Comparison of ENCODE assay signal across 8 cellular contexts in genomic region chr2:19868224-19868623, GRCh38. TPM values are rescaled to one million over a fixed set of nuclear protein-coding genes. Genes with fewer than 3 reads are reported as not detected.
A peak's percentile ranks its signal among the peaks of the same experiment; 100 is the strongest.
DNase-seq lines count a peak whose midpoint lies in the region; ATAC-seq and TF ChIP-seq lines count a peak whose summit lies in the region.

No MANE protein-coding gene starts in this region.

- H3K9me3 Mint-ChIP-seq in activated CD4-positive, alpha-beta T cell treated with anti-CD3 and anti-CD28 coated beads, Interleukin-2, amount 10 ng/mL, durations not matched to agents 24 days and 14 days = no peaks in the 10 kb centered on the region
- no peaks in the 10 kb centered on the region for H3K9me3 Mint-ChIP-seq in stimulated activated naive CD8-positive, alpha-beta T cell treated with anti-CD3 and anti-CD28 coated beads, Interleukin-15, amount 100 ng/mL, for 72 hours

- H3K27ac Mint-ChIP-seq in activated CD4-positive, alpha-beta T cell treated with anti-CD3 and anti-CD28 coated beads, Interleukin-2, amount 10 ng/mL, durations not matched to agents 24 days and 14 days = no peak overlapping the region
- peak overlapping the region in 1 of 2 donors; percentile 99 for H3K27ac Mint-ChIP-seq in stimulated activated naive CD8-positive, alpha-beta T cell treated with anti-CD3 and anti-CD28 coated beads, Interleukin-15, amount 100 ng/mL, for 72 hours

- peak overlapping the region; percentile 37; the same call in 1 of the 2 replicates for H3K4me2 ChIP-seq in PC-3 (ENCODE audit: low read length)

- H3K27me3 Mint-ChIP-seq in activated CD4-positive, alpha-beta T cell treated with anti-CD3 and anti-CD28 coated beads, Interleukin-2, amount 10 ng/mL, durations not matched to agents 24 days and 14 days = no peaks in the 10 kb centered on the region
- H3K27me3 Mint-ChIP-seq in stimulated activated naive CD8-positive, alpha-beta T cell treated with anti-CD3 and anti-CD28 coated beads, Interleukin-15, amount 100 ng/mL, for 72 hours = peaks cover 9% of the 10 kb centered on the region

- POLR2A ChIA-PET in PC-3 (lab: Charles Lee; ENCODE audit: unreplicated experiment) = no interaction called here

- CTCF ChIA-PET in PC-3 (lab: Charles Lee) = no interaction called here

- H3F3A ChIP-seq in PC-3 (ENCODE audit: low read length, unreplicated experiment) = no peaks in the 10 kb centered on the region

- no peaks in the 10 kb centered on the region for H3K36me3 ChIP-seq in PC-3 (ENCODE audit: low read depth, low read length)

- H4K20me1 ChIP-seq in PC-3 (ENCODE audit: low read length) = no peaks in the 10 kb centered on the region

- H3K27ac ChIP-seq in PC-3 (ENCODE audit: low read length) = no peak overlapping the region

- peaks cover 34% of the 10 kb centered on the region for H3K4me1 Mint-ChIP-seq in activated CD4-positive, alpha-beta T cell treated with anti-CD3 and anti-CD28 coated beads, Interleukin-2, amount 10 ng/mL, durations not matched to agents 24 days and 14 days
- H3K4me1 Mint-ChIP-seq in stimulated activated naive CD8-positive, alpha-beta T cell treated with anti-CD3 and anti-CD28 coated beads, Interleukin-15, amount 100 ng/mL, for 72 hours = peaks cover 49% of the 10 kb centered on the region

- H3K9me2 ChIP-seq in PC-3 (replicated peaks; ENCODE audit: low read length) = no peaks in the 10 kb centered on the region

- 0 out of 2 replicates have a peak overlapping the region, but pooled peaks have one; percentile 30 for H3K4me3 ChIP-seq in PC-3 (ENCODE audit: low read length)

- no peaks in the 10 kb centered on the region for H3K27me3 ChIP-seq in PC-3 (ENCODE audit: low read length)

- H3K79me2 ChIP-seq in PC-3 (ENCODE audit: low read length) = no peaks in the 10 kb centered on the region

- no peak for ATAC-seq in PC-3
- ATAC-seq in stimulated activated naive CD8-positive, alpha-beta T cell treated with anti-CD3 and anti-CD28 coated beads, Interleukin-15, amount 100 ng/mL, for 72 hours = no peak

- H3K4me3 Mint-ChIP-seq in activated CD4-positive, alpha-beta T cell treated with anti-CD3 and anti-CD28 coated beads, Interleukin-2, amount 10 ng/mL, durations not matched to agents 24 days and 14 days = peak overlapping the region; percentile 91
- H3K4me3 Mint-ChIP-seq in stimulated activated naive CD8-positive, alpha-beta T cell treated with anti-CD3 and anti-CD28 coated beads, Interleukin-15, amount 100 ng/mL, for 72 hours = peak overlapping the region; percentile 96 to 98

- H2AFZ ChIP-seq in PC-3 (ENCODE audit: low read length) = peak overlapping the region; percentile 46

- intact Hi-C loops in activated CD4-positive, alpha-beta T cell treated with anti-CD3 and anti-CD28 coated beads, Interleukin-2, amount 10 ng/mL, durations not matched to agents 24 days and 14 days (cut with micrococcal nuclease) = loop anchor here (2.0 kb wide), 1 partner anchor 35 kb away; no protein-coding TSS in a partner anchor
- intact Hi-C loops in PC-3 (cut with micrococcal nuclease) = no loop called here

- no TSS peak for BruUV-seq in PC-3 (replicated peaks; lab: Mats Ljungman, UMichigan)

- no peak for TF ChIP-seq CTCF in PC-3 (conservative IDR thresholded peaks at IDR 0.05; ENCODE audit: low read depth, low read length)

- no peak for DNase-seq in activated CD4-positive, alpha-beta T cell treated with anti-CD3 and anti-CD28 coated beads, Interleukin-2, amount 10 ng/mL, durations not matched to agents 24 days and 14 days
- DNase-seq in activated CD4-positive, alpha-beta T cell treated with anti-CD3 and anti-CD28 coated beads for 1 hour = no peak
- DNase-seq in PC-3 (no peak), germinal center (ENCODE audit: low spot score) (peak; percentile 17), HUDEP-2 (lab: John Stamatoyannopoulos, UW; ENCODE audit: unreplicated experiment in 76 of 76) (no peak), SIG-M5 treated with dmso at 0.1 percent for 504 hours (lab: John Stamatoyannopoulos, UW; ENCODE audit: unreplicated experiment) (no peak)
- DNase-seq in stimulated activated naive CD8-positive, alpha-beta T cell treated with anti-CD3 and anti-CD28 coated beads, Interleukin-15, amount 100 ng/mL, for 72 hours = no peak
- DNase-seq in NK-92 treated with Interleukin-12 subunit alpha and Interleukin-12 subunit beta, amount 100 ng/mL, for 24 hours (lab: John Stamatoyannopoulos, UW) = no peak

- peaks cover 5% of the 10 kb centered on the region for H3K4me1 ChIP-seq in PC-3 (ENCODE audit: insufficient read depth, low read length)

- H3K36me3 Mint-ChIP-seq in activated CD4-positive, alpha-beta T cell treated with anti-CD3 and anti-CD28 coated beads, Interleukin-2, amount 10 ng/mL, durations not matched to agents 24 days and 14 days (ENCODE audit: low read depth) = peaks cover 7% of the 10 kb centered on the region

- no peaks in the 10 kb centered on the region for H3K9me3 ChIP-seq in PC-3 (ENCODE audit: low read length)

- H3K9ac ChIP-seq in PC-3 (ENCODE audit: low read length) = no peak overlapping the region

RNA-seq across cellular contexts. Expression of gene TTC32, which starts 33.6 kb away (rescaled TPM):
- 10.5 and 11.0 TPM in 2 replicates for total RNA-seq in activated CD4-positive, alpha-beta T cell treated with anti-CD3 and anti-CD28 coated beads, Interleukin-2, amount 10 ng/mL, durations not matched to agents 24 days and 14 days
- total RNA-seq in PC-3 (2014; rRNA removed) = 10.0 and 12.1 TPM in 2 replicates
